ENCODE assay signal across 8 cellular contexts in the genomic region with DNA sequence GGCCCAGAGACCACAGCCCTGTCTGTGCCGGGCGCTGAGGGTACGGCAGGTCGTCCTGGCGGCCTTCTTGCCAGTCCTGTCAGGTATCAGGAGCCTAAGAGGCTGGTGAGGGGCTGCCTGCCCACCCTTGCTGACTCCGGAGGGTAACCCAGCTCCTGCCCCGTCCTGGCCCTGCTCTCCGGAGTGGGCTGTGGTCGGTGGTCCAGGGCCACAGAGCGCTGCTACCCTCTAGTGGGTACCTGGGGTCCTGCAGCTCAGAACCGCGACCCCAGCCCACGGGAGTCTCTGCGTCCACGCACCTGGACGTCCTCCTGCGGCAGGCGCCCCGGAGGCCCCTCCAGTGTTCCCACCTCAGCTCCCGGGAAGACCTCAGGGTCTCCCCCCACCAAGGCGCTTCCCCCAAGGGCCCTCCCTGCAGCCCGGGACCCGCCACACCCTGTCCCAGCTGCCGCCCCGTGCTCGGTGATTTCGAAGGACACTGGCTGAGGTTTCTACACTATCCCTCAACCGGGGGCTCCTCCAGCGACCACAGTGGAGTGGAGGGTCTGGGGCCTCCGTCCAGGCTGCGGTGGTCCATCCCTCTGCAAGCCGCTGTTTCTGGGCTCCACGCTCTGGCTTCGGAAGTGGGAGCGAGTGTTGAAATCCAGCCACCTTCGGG.
DNase-seq lines count a peak whose midpoint lies in the region; ATAC-seq and TF ChIP-seq lines count a peak whose summit lies in the region.

No MANE protein-coding gene starts in this region.

- H3K36me3 ChIP-seq in heart right ventricle (no peaks in the 10 kb centered on the region), RWPE2 (ENCODE audit: low read depth) (no peaks in the 10 kb centered on the region), upper lobe of left lung (no peaks in the 10 kb centered on the region)

- H3K9me3 ChIP-seq in heart right ventricle = no peaks in the 10 kb centered on the region
- no peaks in the 10 kb centered on the region for H3K9me3 ChIP-seq in RWPE2 (ENCODE audit: severe bottlenecking)
- no peaks in the 10 kb centered on the region for H3K9me3 ChIP-seq in upper lobe of left lung

- no peak for TF ChIP-seq POLR2A in upper lobe of left lung (IDR thresholded peaks at IDR 0.05)

- H3K27me3 ChIP-seq in heart right ventricle (peaks cover 8 to 71% (median 64%) of the 10 kb centered on the region in 7 donors), RWPE2 (ENCODE audit: insufficient read depth, poor library complexity, severe bottlenecking) (no peaks in the 10 kb centered on the region), upper lobe of left lung (peaks cover 0 to 5% (median 0%) of the 10 kb centered on the region in 4 donors)

- intact Hi-C loops in heart right ventricle (cut with DNase I) = loop anchor here in 9 of 10 donors (2.0 to 10.0 kb wide), 5 partner anchors 109 to 259 kb away; no protein-coding TSS in a partner anchor
- intact Hi-C loops in Right ventricle myocardium inferior (cut with DNase I) = no loop called here

- TF ChIP-seq EP300 in upper lobe of left lung (IDR thresholded peaks at IDR 0.05) = no peak

- ATAC-seq in heart right ventricle (no peak), Right ventricle myocardium inferior (no peak), RWPE2 (ENCODE audit: low read depth) (peak; percentile 26), upper lobe of left lung (ENCODE audit: low FRiP score in 2 of 2) (no peak), HG02759 (IDR thresholded peaks at IDR 0.05; ENCODE audit: unreplicated experiment) (no peak)

- DNase-seq in heart right ventricle (no peak), Right ventricle myocardium inferior (ENCODE audit: missing footprints) (no peak), RWPE2 (ENCODE audit: low spot score) (no peak), glomerular visceral epithelial cell (ENCODE audit: extremely low spot score) (peak; percentile 22), upper lobe of left lung (peak in 1 of 2 donors; percentile 74), GM19238 (ENCODE audit: insufficient read length, low spot score) (no peak)
- no peak for DNase-seq in activated CD4-positive, alpha-beta T cell treated with anti-CD3 and anti-CD28 coated beads for 1 hour

- TF ChIP-seq CTCF in heart right ventricle (IDR thresholded peaks at IDR 0.05) (peak in 7 of 9 donors; percentile 22 to 50 (median 27)), RWPE2 (IDR thresholded peaks at IDR 0.05; ENCODE audit: poor library complexity, severe bottlenecking) (peak; percentile 15), upper lobe of left lung (IDR thresholded peaks at IDR 0.05) (peak in 4 of 6 experiments; percentile 20 to 44 (median 35))

- H3K4me1 ChIP-seq in heart right ventricle = peaks cover 0 to 11% (median 5%) of the 10 kb centered on the region in 9 donors
- H3K4me1 ChIP-seq in RWPE2 (ENCODE audit: insufficient read depth, poor library complexity, severe bottlenecking) = no peaks in the 10 kb centered on the region
- peaks cover 0 to 9% (median 7%) of the 10 kb centered on the region in 4 donors for H3K4me1 ChIP-seq in upper lobe of left lung

- 34 to 37% methylated on average over 36 of the region's 36 CpGs for WGBS in heart right ventricle, 2 donors
- 29 to 49% methylated on average over 22 to 32 of the region's 36 CpGs for WGBS in upper lobe of left lung, 2 donors

- H3K4me3 ChIP-seq in heart right ventricle (no peak overlapping the region), RWPE2 (ENCODE audit: severe bottlenecking) (no peak overlapping the region), upper lobe of left lung (no peak overlapping the region)

- no peak overlapping the region for H3K27ac ChIP-seq in heart right ventricle
- H3K27ac ChIP-seq in RWPE2 (ENCODE audit: poor library complexity, severe bottlenecking) = no peak overlapping the region
- H3K27ac ChIP-seq in upper lobe of left lung = no peak overlapping the region
